22 cellular contexts compared by ENCODE assay signal in genomic region chr10:35316346-35316967, GRCh38. TPM values are rescaled to one million over a fixed set of nuclear protein-coding genes. Genes with fewer than 3 reads are reported as not detected.
A peak's percentile ranks its signal among the peaks of the same experiment; 100 is the strongest.
DNase-seq lines count a peak whose midpoint lies in the region; ATAC-seq, FAIRE-seq and TF ChIP-seq lines count a peak whose summit lies in the region.
"Had no signal": no experiment of that assay in that cellular context is flagged by ENCODE, and none has a peak within 500 bp of the region (broad histone marks: within the 10 kb centered on the region; RNA-seq: fewer than 3 reads in every experiment).

No MANE protein-coding gene starts in this region.

- POLR2A ChIA-PET in K562 (lab: Yijun Ruan, JAX), result interaction anchor here (1.1 to 1.4 kb wide), 2 partner anchors 9 to 14 kb away, joined by 4 read pairs; no protein-coding TSS in a partner anchor

- H3K9me1 ChIP-seq in K562 (ENCODE audit: control insufficient read depth, insufficient read depth, low read length), result no peaks in the 10 kb centered on the region

- ATAC-seq in GM18907 (IDR thresholded peaks at IDR 0.05; ENCODE audit: unreplicated experiment), result peak; percentile 61
- peak; percentile 46 for ATAC-seq in HG02588 (IDR thresholded peaks at IDR 0.05; ENCODE audit: unreplicated experiment)
- peak; percentile 51 for ATAC-seq in HG03280 (IDR thresholded peaks at IDR 0.05; ENCODE audit: unreplicated experiment)
- no peak for ATAC-seq in K562
- ATAC-seq in GM21737 (IDR thresholded peaks at IDR 0.05; ENCODE audit: unreplicated experiment), result no peak
- ATAC-seq: GM23338, left lobe of liver had no signal

- FAIRE-seq in K562 (lab: Jason Lieb, UNC), result no peak
- FAIRE-seq in small intestine (lab: Jason Lieb, UNC), result no peak
- FAIRE-seq: GM18507 had no signal

- no peak overlapping the region for H3K4me3 ChIP-seq in K562
- no peak overlapping the region for H3K4me3 ChIP-seq in small intestine (ENCODE audit: low read depth in 1 of 2, low read length in 2 of 2)
- H3K4me3 ChIP-seq in H7 (ENCODE audit: insufficient read depth, low read depth, low read length), result no peak overlapping the region
- H3K4me3 ChIP-seq: GM23338, prostate gland, skin epidermis, upper lobe of left lung had no signal

- peaks cover 15% of the 10 kb centered on the region for H3K36me3 ChIP-seq in K562 (ENCODE audit: control insufficient read depth, insufficient read depth, low read length)
- peaks cover 0 to 3% of the 10 kb centered on the region in 2 donors for H3K36me3 ChIP-seq in small intestine (ENCODE audit: control insufficient read depth in 2 of 2, insufficient read depth in 2 of 2, low read length in 2 of 2)
- H3K36me3 ChIP-seq in H7 (replicated peaks; ENCODE audit: control insufficient read depth, insufficient read depth, low read length), result no peaks in the 10 kb centered on the region; the same call in none of the 2 replicates

- TF ChIP-seq EP300 in K562 (IDR thresholded peaks at IDR 0.05; ENCODE audit: low read length), result no peak

- TF ChIP-seq POLR2A in K562 (conservative IDR thresholded peaks at IDR 0.05), result no peak

- no peak overlapping the region for H3K4me2 ChIP-seq in K562 (ENCODE audit: insufficient read depth, low read length)
- H3K4me2 ChIP-seq: GM23338 had no signal

- no peak for TF ChIP-seq RAD21 in K562 (CRISPR knock-in tag; conservative IDR thresholded peaks at IDR 0.05 in 1 of 2, IDR thresholded peaks at IDR 0.05 in 1 of 2)

- no peak for TF ChIP-seq CTCF in K562 (IDR thresholded peaks at IDR 0.05 in 2 of 3, conservative IDR thresholded peaks at IDR 0.05 in 1 of 3; ENCODE audit: insufficient read depth in 2 of 3, low read depth in 1 of 3, low read length in 3 of 3)

- H3K4me1 ChIP-seq in K562 (replicated peaks in 1 of 2; ENCODE audit: control insufficient read depth in 2 of 2, insufficient read depth in 2 of 2, low read length in 2 of 2), result no peaks in the 10 kb centered on the region
- H3K4me1 ChIP-seq in small intestine (ENCODE audit: control insufficient read depth in 2 of 2, insufficient read depth in 1 of 2, low read depth in 1 of 2, low read length in 1 of 2), result no peaks in the 10 kb centered on the region
- H3K4me1 ChIP-seq: prostate gland, upper lobe of left lung had no signal

- H3K27me3 ChIP-seq in K562 (ENCODE audit: control insufficient read depth in 2 of 2, insufficient read depth in 2 of 2, low read length in 2 of 2) (no peaks in the 10 kb centered on the region), small intestine (ENCODE audit: control insufficient read depth in 2 of 2, insufficient read depth in 2 of 2, low read length in 2 of 2) (no peaks in the 10 kb centered on the region), H7 (ENCODE audit: control insufficient read depth, insufficient read depth, low read length) (no peaks in the 10 kb centered on the region)
- H3K27me3 ChIP-seq: upper lobe of left lung had no signal

- in situ Hi-C loops in K562 (cut with MboI), result no loop called here

- no peaks in the 10 kb centered on the region for H4K20me1 ChIP-seq in K562 (replicated peaks; ENCODE audit: control insufficient read depth, insufficient read depth, low read length)

- H3K27ac ChIP-seq in K562 (ENCODE audit: extremely low read depth, low read depth, low read length), result no peak overlapping the region
- H3K27ac ChIP-seq in small intestine (ENCODE audit: low read depth in 1 of 2, low read length in 1 of 2), result peak overlapping the region in 1 of 2 donors; percentile 29
- H3K27ac ChIP-seq: prostate gland, skin epidermis, upper lobe of left lung had no signal

- no TSS peak for BruUV-seq in K562 (replicated peaks; lab: Mats Ljungman, UMichigan)

- DNase-seq in K562 (ENCODE audit: extremely low read depth in 1 of 4, low spot score in 3 of 4), result no peak
- no peak for DNase-seq in small intestine
- no peak for DNase-seq in NCI-H2029 (lab: John Stamatoyannopoulos, UW)
- DNase-seq in H7, result no peak
- DNase-seq: activated CD4-positive, alpha-beta memory T cell treated with anti-CD3 and anti-CD28 coated beads for 36 hours; activated T-cell treated with anti-CD3 and anti-CD28 coated beads, Interleukin-2, amount 50 U/mL, for 1 hour; effector memory CD4-positive, alpha-beta T cell; glutamatergic neuron; NCI-H187; NCI-H345; stimulated activated CD4-positive, alpha-beta T cell treated with anti-CD3 and anti-CD28 coated beads, Interleukin-2, amount 100 ng/mL, for 48 hours; T-helper 2 cell; upper lobe of left lung had no signal

- H2AFZ ChIP-seq in K562 (ENCODE audit: low read depth, low read length), result no peak overlapping the region
- H2AFZ ChIP-seq: GM23338 had no signal

- CTCF ChIA-PET in K562 (lab: Yijun Ruan, JAX; ENCODE audit: low intra/inter-chr PET ratio), result no interaction called here

- WGBS in K562 (ENCODE audit: insufficient coverage, low coverage, missing lambda C conversion rate), result 86% methylated on average over 3 of the region's 3 CpGs
- 58 to 89% (median 63%) methylated on average over 3 of the region's 3 CpGs for WGBS in small intestine, 3 donors

- intact Hi-C loops in K562 (cut with micrococcal nuclease), result no loop called here

- H3K79me2 ChIP-seq in K562 (ENCODE audit: control insufficient read depth, insufficient read depth, low read length), result no peaks in the 10 kb centered on the region

- 0 out of 2 replicates have a peak, but pooled peaks cover 2% of the 10 kb centered on the region for H3K9me3 ChIP-seq in K562 (replicated peaks; ENCODE audit: control insufficient read depth, insufficient read depth, low read depth, low read length)
- H3K9me3 ChIP-seq in small intestine (ENCODE audit: control insufficient read depth, low read depth), result no peaks in the 10 kb centered on the region
- H3K9me3 ChIP-seq: prostate gland, upper lobe of left lung had no signal

- no peak overlapping the region for H3K9ac ChIP-seq in K562 (ENCODE audit: insufficient read depth in 1 of 2, low read depth in 2 of 2, low read length in 2 of 2)

TF ChIP-seq in K562, 482 proteins besides CTCF, POLR2A, EP300 and RAD21:
- no peak for TF ChIP-seq ZBTB8A (IDR thresholded peaks at IDR 0.05; ENCODE audit: partially characterized antibody)
- 0 out of 2 replicates have a peak, but pooled peaks have one; percentile 15 for TF ChIP-seq SUPT5H (IDR thresholded peaks at IDR 0.05)
- TF ChIP-seq SMARCC2 (IDR thresholded peaks at IDR 0.05; ENCODE audit: low read depth), result no peak
- TF ChIP-seq HCFC1 (IDR thresholded peaks at IDR 0.05; ENCODE audit: low read depth, low read length), result no peak
- TF ChIP-seq, protein P1, sequence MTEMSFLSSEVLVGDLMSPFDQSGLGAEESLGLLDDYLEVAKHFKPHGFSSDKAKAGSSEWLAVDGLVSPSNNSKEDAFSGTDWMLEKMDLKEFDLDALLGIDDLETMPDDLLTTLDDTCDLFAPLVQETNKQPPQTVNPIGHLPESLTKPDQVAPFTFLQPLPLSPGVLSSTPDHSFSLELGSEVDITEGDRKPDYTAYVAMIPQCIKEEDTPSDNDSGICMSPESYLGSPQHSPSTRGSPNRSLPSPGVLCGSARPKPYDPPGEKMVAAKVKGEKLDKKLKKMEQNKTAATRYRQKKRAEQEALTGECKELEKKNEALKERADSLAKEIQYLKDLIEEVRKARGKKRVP (CRISPR knock-in tag; IDR thresholded peaks at IDR 0.05), result no peak
- no peak for TF ChIP-seq CTCFL (IDR thresholded peaks at IDR 0.05; ENCODE audit: borderline replicate concordance, insufficient read depth, low read depth, low read length, poor library complexity, severe bottlenecking)
- no peak for TF ChIP-seq ZNF583 (CRISPR knock-in tag; IDR thresholded peaks at IDR 0.05)
- TF ChIP-seq NFIX (CRISPR knock-in tag; IDR thresholded peaks at IDR 0.05; ENCODE audit: low read depth), result no peak

RNA-seq across cellular contexts. Expression of gene CCNY, which starts 19.9 kb away (rescaled TPM):
- total RNA-seq in K562 (2011; cell fraction: chromatin; rRNA removed; ENCODE audit: low replicate concordance), result 53.7 and 58.2 TPM in 2 replicates
- total RNA-seq in K562 (2011; cell fraction: nucleolus; rRNA removed), result 22.3 and 25.7 TPM in 2 replicates
- 32.0 and 43.7 TPM in 2 replicates for total RNA-seq in K562 (2011; cell fraction: nucleoplasm; rRNA removed)
- total RNA-seq in K562 (2014; rRNA removed) (28.4 and 32.9 TPM in 2 replicates), K562 (2014; rRNA removed; fragmentation: Illumina TruSeq; extraction: Trizol) (42.1 and 52.6 TPM in 2 replicates), K562 (2015; rRNA removed; fragmentation: Illumina TruSeq; extraction: Trizol) (38.3 and 38.6 TPM in 2 replicates), K562 (2021) (69.2 and 76.9 TPM in 2 replicates)
- polyA plus RNA-seq in K562 (2011; rRNA removed) (87.9 and 109 TPM in 2 replicates), K562 (2014; fragmentation: Illumina TruSeq; extraction: Trizol) (59.9 and 73.2 TPM in 2 replicates), K562 (2014; fragmentation: Nextera tagmentation; extraction: Ambion mirVana) (1 to 10 TPM; 8.4 to 9.1 TPM), K562 (2014; rRNA removed) (26.2 and 44.6 TPM in 2 replicates), small intestine (10 to 100 TPM; 26.7 to 35.8 (median 28.9) TPM)
- 32.2 and 62.8 TPM in 2 replicates for polyA plus RNA-seq in K562 (2011; cell fraction: cytosol; rRNA removed)
- 31.7 and 55.0 TPM in 2 replicates for polyA plus RNA-seq in K562 (2011; cell fraction: nucleus; rRNA removed)
- polyA plus RNA-seq in K562 (2012), result 57.6 and 72.6 TPM in 2 replicates
- 126 and 138 TPM in 2 replicates for polyA minus RNA-seq in K562 (2011; rRNA and poly(A)+ RNA removed)
- polyA minus RNA-seq in K562 (2011; cell fraction: cytosol; rRNA and poly(A)+ RNA removed), result 34.0 and 62.3 TPM in 2 replicates
- polyA minus RNA-seq in K562 (2011; cell fraction: nucleus; rRNA and poly(A)+ RNA removed), result 17.1 and 38.9 TPM in 2 replicates
- total RNA-seq in H7 (2014; rRNA removed; shearing (Covaris generic)), result 33.7 and 49.7 TPM in 2 replicates

Comparison
In these comparisons a context has a peak if more than half of its experiments do, and no peak if none do; other contexts are left out.
1. ATAC-seq: peak in GM18907 (single experiment), HG02588 (single experiment) and HG03280 (single experiment); none in K562 (single experiment) and GM21737 (single experiment).